ENCODE assay signal across 1 cellular context in the genomic region with DNA sequence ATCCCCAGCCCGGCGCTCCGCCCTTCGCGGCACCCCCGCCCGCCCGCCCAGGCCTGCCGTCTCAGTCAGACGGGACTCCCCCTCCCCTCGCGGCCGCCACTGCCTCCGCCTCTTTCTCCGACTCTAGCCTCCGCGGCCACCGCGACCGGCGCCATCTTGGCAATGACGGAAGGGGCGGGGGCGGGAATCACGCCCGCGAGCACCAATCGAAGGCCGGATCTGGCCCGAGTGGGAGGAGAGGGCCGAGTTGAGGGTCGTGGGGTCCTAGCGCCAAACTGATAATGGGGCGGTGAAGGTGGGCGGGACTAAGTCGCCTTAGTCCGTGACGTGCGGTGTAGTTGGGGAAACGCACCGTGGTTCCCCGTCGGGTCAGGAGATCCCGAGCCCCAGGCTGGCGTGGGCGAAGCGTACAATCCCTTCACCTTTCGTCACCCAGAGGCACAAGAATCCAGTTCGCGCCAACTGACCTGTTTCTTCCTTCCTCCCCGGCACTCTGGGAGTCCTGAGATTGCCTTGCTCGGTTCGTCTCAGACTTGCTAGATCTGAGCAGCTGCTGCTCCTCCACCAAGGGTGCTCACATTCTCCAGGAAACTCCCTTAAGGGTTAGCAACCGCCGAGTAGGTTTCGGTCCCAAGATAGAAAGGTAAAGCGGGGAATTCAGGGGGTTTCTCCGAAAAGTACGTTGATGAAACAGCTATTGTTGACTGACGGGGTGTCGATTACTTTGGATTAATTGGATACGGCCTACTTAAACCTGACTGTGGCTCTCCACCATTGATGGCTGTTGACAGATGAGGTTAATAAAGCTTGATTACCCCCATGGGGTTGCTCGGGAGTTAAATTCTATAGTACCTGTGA.
A peak's percentile ranks its signal among the peaks of the same experiment; 100 is the strongest.
TF ChIP-seq lines count a peak whose summit lies in the region.

TSS of gene DENND4A (minus strand) at position 164 of the 858 bp plus-strand sequence. CDS start 35,843 bp downstream, outside the sequence.

TF ChIP-seq in K562, 482 proteins besides CTCF, POLR2A, EP300 and RAD21 (continued from another document and continues in another):
- TF ChIP-seq, protein P1, sequence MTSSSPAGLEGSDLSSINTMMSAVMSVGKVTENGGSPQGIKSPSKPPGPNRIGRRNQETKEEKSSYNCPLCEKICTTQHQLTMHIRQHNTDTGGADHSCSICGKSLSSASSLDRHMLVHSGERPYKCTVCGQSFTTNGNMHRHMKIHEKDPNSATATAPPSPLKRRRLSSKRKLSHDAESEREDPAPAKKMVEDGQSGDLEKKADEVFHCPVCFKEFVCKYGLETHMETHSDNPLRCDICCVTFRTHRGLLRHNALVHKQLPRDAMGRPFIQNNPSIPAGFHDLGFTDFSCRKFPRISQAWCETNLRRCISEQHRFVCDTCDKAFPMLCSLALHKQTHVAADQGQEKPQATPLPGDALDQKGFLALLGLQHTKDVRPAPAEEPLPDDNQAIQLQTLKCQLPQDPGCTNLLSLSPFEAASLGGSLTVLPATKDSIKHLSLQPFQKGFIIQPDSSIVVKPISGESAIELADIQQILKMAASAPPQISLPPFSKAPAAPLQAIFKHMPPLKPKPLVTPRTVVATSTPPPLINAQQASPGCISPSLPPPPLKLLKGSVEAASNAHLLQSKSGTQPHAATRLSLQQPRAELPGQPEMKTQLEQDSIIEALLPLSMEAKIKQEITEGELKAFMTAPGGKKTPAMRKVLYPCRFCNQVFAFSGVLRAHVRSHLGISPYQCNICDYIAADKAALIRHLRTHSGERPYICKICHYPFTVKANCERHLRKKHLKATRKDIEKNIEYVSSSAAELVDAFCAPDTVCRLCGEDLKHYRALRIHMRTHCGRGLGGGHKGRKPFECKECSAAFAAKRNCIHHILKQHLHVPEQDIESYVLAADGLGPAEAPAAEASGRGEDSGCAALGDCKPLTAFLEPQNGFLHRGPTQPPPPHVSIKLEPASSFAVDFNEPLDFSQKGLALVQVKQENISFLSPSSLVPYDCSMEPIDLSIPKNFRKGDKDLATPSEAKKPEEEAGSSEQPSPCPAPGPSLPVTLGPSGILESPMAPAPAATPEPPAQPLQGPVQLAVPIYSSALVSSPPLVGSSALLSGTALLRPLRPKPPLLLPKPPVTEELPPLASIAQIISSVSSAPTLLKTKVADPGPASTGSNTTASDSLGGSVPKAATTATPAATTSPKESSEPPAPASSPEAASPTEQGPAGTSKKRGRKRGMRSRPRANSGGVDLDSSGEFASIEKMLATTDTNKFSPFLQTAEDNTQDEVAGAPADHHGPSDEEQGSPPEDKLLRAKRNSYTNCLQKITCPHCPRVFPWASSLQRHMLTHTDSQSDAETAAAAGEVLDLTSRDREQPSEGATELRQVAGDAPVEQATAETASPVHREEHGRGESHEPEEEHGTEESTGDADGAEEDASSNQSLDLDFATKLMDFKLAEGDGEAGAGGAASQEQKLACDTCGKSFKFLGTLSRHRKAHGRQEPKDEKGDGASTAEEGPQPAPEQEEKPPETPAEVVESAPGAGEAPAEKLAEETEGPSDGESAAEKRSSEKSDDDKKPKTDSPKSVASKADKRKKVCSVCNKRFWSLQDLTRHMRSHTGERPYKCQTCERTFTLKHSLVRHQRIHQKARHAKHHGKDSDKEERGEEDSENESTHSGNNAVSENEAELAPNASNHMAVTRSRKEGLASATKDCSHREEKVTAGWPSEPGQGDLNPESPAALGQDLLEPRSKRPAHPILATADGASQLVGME (CRISPR knock-in tag; IDR thresholded peaks at IDR 0.05): 0 out of 2 replicates have a peak, but pooled peaks have one; percentile 45
- TF ChIP-seq FOXK2 (conservative IDR thresholded peaks at IDR 0.05 in 1 of 2, IDR thresholded peaks at IDR 0.05 in 1 of 2; ENCODE audit: low read depth in 2 of 2): 0 out of 4 replicates have a peak, but pooled peaks of 1 of the 2 experiments have one; percentile 19
- TF ChIP-seq, protein P2, sequence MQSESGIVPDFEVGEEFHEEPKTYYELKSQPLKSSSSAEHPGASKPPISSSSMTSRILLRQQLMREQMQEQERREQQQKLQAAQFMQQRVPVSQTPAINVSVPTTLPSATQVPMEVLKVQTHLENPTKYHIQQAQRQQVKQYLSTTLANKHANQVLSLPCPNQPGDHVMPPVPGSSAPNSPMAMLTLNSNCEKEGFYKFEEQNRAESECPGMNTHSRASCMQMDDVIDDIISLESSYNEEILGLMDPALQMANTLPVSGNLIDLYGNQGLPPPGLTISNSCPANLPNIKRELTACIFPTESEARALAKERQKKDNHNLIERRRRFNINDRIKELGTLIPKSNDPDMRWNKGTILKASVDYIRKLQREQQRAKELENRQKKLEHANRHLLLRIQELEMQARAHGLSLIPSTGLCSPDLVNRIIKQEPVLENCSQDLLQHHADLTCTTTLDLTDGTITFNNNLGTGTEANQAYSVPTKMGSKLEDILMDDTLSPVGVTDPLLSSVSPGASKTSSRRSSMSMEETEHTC (IDR thresholded peaks at IDR 0.05): peak; percentile 76
- no peak for TF ChIP-seq SRSF7 (optimal IDR thresholded peaks at IDR 0.05; ENCODE audit: low read depth, low read length)
- no peak for TF ChIP-seq ARID2 (IDR thresholded peaks at IDR 0.05)
- no peak for TF ChIP-seq PHF21A (IDR thresholded peaks at IDR 0.05; ENCODE audit: borderline replicate concordance, low read depth)
- no peak for TF ChIP-seq ZNF586 (CRISPR knock-in tag; conservative IDR thresholded peaks at IDR 0.05)
- TF ChIP-seq SUPT5H (IDR thresholded peaks at IDR 0.05): peak; percentile 85
- TF ChIP-seq RNF2 (IDR thresholded peaks at IDR 0.05): peak; percentile 77
- TF ChIP-seq CCNT2 (IDR thresholded peaks at IDR 0.05; ENCODE audit: borderline replicate concordance, extremely low read depth, insufficient read length, low read depth, low read length): peak; percentile 65
- TF ChIP-seq GTF2F1 (IDR thresholded peaks at IDR 0.05; ENCODE audit: low read depth, low read length): 0 out of 2 replicates have a peak, but pooled peaks have one; percentile 43
- TF ChIP-seq JUND (IDR thresholded peaks at IDR 0.05; ENCODE audit: borderline replicate concordance, low read depth, low read length): peak; percentile 71
- TF ChIP-seq JUND (tag; IDR thresholded peaks at IDR 0.05; ENCODE audit: borderline replicate concordance, low read depth, low read length): peak; percentile 78; the same call in 1 of the 3 replicates
- TF ChIP-seq E2F8 (IDR thresholded peaks at IDR 0.05; ENCODE audit: low read depth, partially characterized antibody): peak; percentile 69
- TF ChIP-seq NKRF (IDR thresholded peaks at IDR 0.05; ENCODE audit: borderline replicate concordance): peak; percentile 76
- TF ChIP-seq ZMIZ1 (IDR thresholded peaks at IDR 0.05; ENCODE audit: low read depth in 2 of 2, low read length in 2 of 2): peak in 1 of 2 experiments; percentile 64; a peak in 1 of 4 replicates
- peak in 1 of 2 experiments; percentile 49; a peak in 2 of 4 replicates for TF ChIP-seq TRIM24 (IDR thresholded peaks at IDR 0.05)
- 0 out of 2 replicates have a peak, but pooled peaks have one; percentile 1 for TF ChIP-seq NFE2 (IDR thresholded peaks at IDR 0.05; ENCODE audit: low read depth)
- TF ChIP-seq NR2C1 (IDR thresholded peaks at IDR 0.05): 0 out of 2 replicates have a peak, but pooled peaks have one; percentile 6
- TF ChIP-seq NR2C1 (tag; IDR thresholded peaks at IDR 0.05): no peak
- TF ChIP-seq KLF1 (tag; IDR thresholded peaks at IDR 0.05): no peak
- TF ChIP-seq SIN3A (IDR thresholded peaks at IDR 0.05; ENCODE audit: borderline replicate concordance in 2 of 2, control insufficient read depth in 1 of 2, low read depth in 2 of 2, low read length in 2 of 2): peak; percentile 13 to 70; a peak in 2 of 4 replicates
- 0 out of 4 replicates have a peak, but pooled peaks of 1 of the 2 experiments have one; percentile 43 for TF ChIP-seq TEAD1 (CRISPR knock-in tag; IDR thresholded peaks at IDR 0.05)
- TF ChIP-seq RB1 (IDR thresholded peaks at IDR 0.05; ENCODE audit: low read depth): peak; percentile 43; the same call in 1 of the 2 replicates
- TF ChIP-seq, protein P3, sequence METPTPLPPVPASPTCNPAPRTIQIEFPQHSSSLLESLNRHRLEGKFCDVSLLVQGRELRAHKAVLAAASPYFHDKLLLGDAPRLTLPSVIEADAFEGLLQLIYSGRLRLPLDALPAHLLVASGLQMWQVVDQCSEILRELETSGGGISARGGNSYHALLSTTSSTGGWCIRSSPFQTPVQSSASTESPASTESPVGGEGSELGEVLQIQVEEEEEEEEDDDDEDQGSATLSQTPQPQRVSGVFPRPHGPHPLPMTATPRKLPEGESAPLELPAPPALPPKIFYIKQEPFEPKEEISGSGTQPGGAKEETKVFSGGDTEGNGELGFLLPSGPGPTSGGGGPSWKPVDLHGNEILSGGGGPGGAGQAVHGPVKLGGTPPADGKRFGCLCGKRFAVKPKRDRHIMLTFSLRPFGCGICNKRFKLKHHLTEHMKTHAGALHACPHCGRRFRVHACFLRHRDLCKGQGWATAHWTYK (CRISPR knock-in tag; IDR thresholded peaks at IDR 0.05): no peak
- peak; percentile 66 for TF ChIP-seq L3MBTL2 (IDR thresholded peaks at IDR 0.05)
- peak; percentile 26 for TF ChIP-seq ASH1L (IDR thresholded peaks at IDR 0.05; ENCODE audit: borderline replicate concordance, low read depth, partially characterized antibody)
- TF ChIP-seq SP2 (IDR thresholded peaks at IDR 0.05; ENCODE audit: extremely low read depth, low read depth, low read length, poor library complexity, severe bottlenecking): peak; percentile 30
- TF ChIP-seq TBL1XR1 (IDR thresholded peaks at IDR 0.05; ENCODE audit: low read length in 2 of 2): peak in 1 of 2 experiments; percentile 63; a peak in 2 of 4 replicates
- no peak for TF ChIP-seq ZNF232 (CRISPR knock-in tag; IDR thresholded peaks at IDR 0.05)
- 0 out of 2 replicates have a peak, but pooled peaks have one; percentile 20 for TF ChIP-seq MEF2D (tag; conservative IDR thresholded peaks at IDR 0.05; ENCODE audit: low read depth)
